ENCODE assay signal across 8 cellular contexts in the genomic region with DNA sequence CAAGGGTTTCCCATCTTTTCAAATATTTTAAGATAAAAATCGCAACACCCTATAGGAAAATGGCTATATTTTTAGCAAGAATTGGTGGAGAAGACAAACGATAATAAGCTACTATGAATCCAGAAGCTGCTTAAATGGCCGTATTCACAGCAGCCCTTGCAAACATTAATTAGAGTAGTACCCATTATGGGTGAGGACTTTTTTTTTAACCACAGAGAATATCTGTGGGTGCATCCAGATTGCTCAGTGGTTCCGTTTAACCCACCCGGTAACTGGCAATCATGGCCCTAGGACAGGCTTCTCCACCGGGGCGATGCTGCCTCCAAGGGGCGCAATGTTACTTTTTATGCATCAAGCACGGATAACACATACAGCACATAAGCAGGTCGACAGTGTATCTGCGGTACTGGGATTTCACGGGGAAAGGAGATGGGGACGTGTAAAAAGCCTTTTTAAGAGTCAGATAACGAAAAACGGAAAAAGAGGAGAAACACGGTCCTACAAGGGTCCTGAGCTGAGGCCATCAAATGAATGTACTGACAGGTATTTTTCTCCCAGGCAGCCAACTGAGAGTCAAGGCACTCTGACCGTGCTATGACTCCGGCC. TPM values are rescaled to one million over a fixed set of nuclear protein-coding genes. Genes with fewer than 3 reads are reported as not detected.
DNase-seq lines count a peak whose midpoint lies in the region; ATAC-seq and TF ChIP-seq lines count a peak whose summit lies in the region.

No MANE protein-coding gene starts in this region.

- H3K36me3 ChIP-seq in BLaER1 (no peaks in the 10 kb centered on the region), SJSA1 (no peaks in the 10 kb centered on the region), mesendoderm (ENCODE audit: control insufficient read depth, insufficient read depth, low read length) (no peaks in the 10 kb centered on the region), tibial artery (no peaks in the 10 kb centered on the region)

- peak overlapping the region; percentile 66 for H3K4me3 Mint-ChIP-seq in dendritic cell treated with granulocyte-macrophage colony-stimulating factor and Interleukin-4, amounts not matched to agents 40 ng/mL and 50 ng/mL, for 4 days

- no peak overlapping the region for H3K4ac ChIP-seq in mesendoderm (ENCODE audit: low read depth, low read length)

- no peak overlapping the region for H3K23ac ChIP-seq in mesendoderm (ENCODE audit: low read length)

- intact Hi-C loops in dendritic cell treated with granulocyte-macrophage colony-stimulating factor and Interleukin-4, amounts not matched to agents 40 ng/mL and 50 ng/mL, for 4 days (cut with micrococcal nuclease): no loop called here
- intact Hi-C loops in tibial artery (cut with DNase I; ENCODE audit: low total_unique reads): no loop called here

- H2BK120ac ChIP-seq in mesendoderm (ENCODE audit: low read depth, low read length): no peak overlapping the region

- H3K4me2 ChIP-seq in BLaER1: peak overlapping the region; percentile 99
- peak overlapping the region; percentile 75 for H3K4me2 ChIP-seq in mesendoderm (ENCODE audit: low read length)

- H3K36me3 Mint-ChIP-seq in dendritic cell treated with granulocyte-macrophage colony-stimulating factor and Interleukin-4, amounts not matched to agents 40 ng/mL and 50 ng/mL, for 4 days (ENCODE audit: low read depth): no peaks in the 10 kb centered on the region

- H3K56ac ChIP-seq in mesendoderm (ENCODE audit: low read length): peak overlapping the region; percentile 66

- H4K5ac ChIP-seq in mesendoderm (ENCODE audit: low read length): no peak overlapping the region

- H2BK5ac ChIP-seq in mesendoderm (ENCODE audit: low read length): no peak overlapping the region

- H3K9me3 Mint-ChIP-seq in dendritic cell treated with granulocyte-macrophage colony-stimulating factor and Interleukin-4, amounts not matched to agents 40 ng/mL and 50 ng/mL, for 4 days: no peaks in the 10 kb centered on the region

- no peak overlapping the region for H2BK15ac ChIP-seq in mesendoderm (replicated peaks; ENCODE audit: low read depth)

- H3K27me3 ChIP-seq in BLaER1 (peaks cover 38% of the 10 kb centered on the region), SJSA1 (replicated peaks) (peaks cover 51% of the 10 kb centered on the region), mesendoderm (ENCODE audit: insufficient read depth, low read length, poor library complexity) (peaks cover 6% of the 10 kb centered on the region), tibial artery (peaks cover 0 to 56% of the 10 kb centered on the region in 2 donors)

- H3K18ac ChIP-seq in mesendoderm (ENCODE audit: low read length): no peak overlapping the region

- DNase-seq in GM20000 (ENCODE audit: low spot score): peak; percentile 55
- DNase-seq in SJSA1 (ENCODE audit: low read depth in 1 of 2, low spot score in 2 of 2): peak in 1 of 2 experiments; percentile 24
- peak; percentile 55 for DNase-seq in mesendoderm
- DNase-seq in tibial artery: no peak

- WGBS in mesendoderm (ENCODE audit: extremely low coverage, insufficient coverage, low lambda C conversion rate): no CpG with 5 or more reads among the region's 18 CpGs

- H3K9me3 ChIP-seq in BLaER1: no peaks in the 10 kb centered on the region
- H3K9me3 ChIP-seq in SJSA1 (replicated peaks): no peaks in the 10 kb centered on the region; the same call in 1 of the 2 replicates
- H3K9me3 ChIP-seq in tibial artery: no peaks in the 10 kb centered on the region

- no peaks in the 10 kb centered on the region for H3K79me2 ChIP-seq in mesendoderm (ENCODE audit: control insufficient read depth, insufficient read depth, low read length)

- H3K4me1 Mint-ChIP-seq in dendritic cell treated with granulocyte-macrophage colony-stimulating factor and Interleukin-4, amounts not matched to agents 40 ng/mL and 50 ng/mL, for 4 days (ENCODE audit: low read depth): peaks cover 24% of the 10 kb centered on the region

- TF ChIP-seq CTCF in GM20000 (IDR thresholded peaks at IDR 0.05; ENCODE audit: extremely low read depth, missing control alignments) (peak; percentile 15), tibial artery (IDR thresholded peaks at IDR 0.05) (no peak)

- no peak overlapping the region for H4K8ac ChIP-seq in mesendoderm (ENCODE audit: low read depth, low read length)

- H4K20me1 ChIP-seq in BLaER1: peaks cover 16% of the 10 kb centered on the region; the same call in 1 of the 2 replicates

- H3K27me3 Mint-ChIP-seq in dendritic cell treated with granulocyte-macrophage colony-stimulating factor and Interleukin-4, amounts not matched to agents 40 ng/mL and 50 ng/mL, for 4 days: peaks cover 38% of the 10 kb centered on the region

- H3K4me1 ChIP-seq in BLaER1 (peaks cover 31% of the 10 kb centered on the region), SJSA1 (replicated peaks) (peaks cover 33% of the 10 kb centered on the region), mesendoderm (ENCODE audit: control insufficient read depth, low read depth, low read length) (peaks cover 7% of the 10 kb centered on the region), tibial artery (peaks cover 0 to 22% (median 18%) of the 10 kb centered on the region in 4 donors)

- no peaks in the 10 kb centered on the region for H3K79me1 ChIP-seq in mesendoderm (ENCODE audit: low read length)

- peak overlapping the region; percentile 74 for H3K4me3 ChIP-seq in BLaER1
- peak overlapping the region; percentile 43 for H3K4me3 ChIP-seq in SJSA1
- H3K4me3 ChIP-seq in mesendoderm (ENCODE audit: low read length): peak overlapping the region; percentile 44
- H3K4me3 ChIP-seq in tibial artery: peak overlapping the region; percentile 45 to 59

- H3K27ac ChIP-seq in BLaER1: no peak overlapping the region
- H3K27ac ChIP-seq in SJSA1: no peak overlapping the region
- no peak overlapping the region for H3K27ac ChIP-seq in mesendoderm (ENCODE audit: low read depth, low read length)
- no peak overlapping the region for H3K27ac ChIP-seq in tibial artery

- H3K9ac ChIP-seq in BLaER1: peak overlapping the region; percentile 62; the same call in 1 of the 2 replicates
- H3K9ac ChIP-seq in mesendoderm (ENCODE audit: low read length): peak overlapping the region; percentile 53

- no peak overlapping the region for H2AK5ac ChIP-seq in mesendoderm (ENCODE audit: low read length)

- no peak for ATAC-seq in HG03097 (IDR thresholded peaks at IDR 0.05; ENCODE audit: low FRiP score, unreplicated experiment)
- ATAC-seq in GM18517 (IDR thresholded peaks at IDR 0.05; ENCODE audit: unreplicated experiment): no peak

- H3K27ac Mint-ChIP-seq in dendritic cell treated with granulocyte-macrophage colony-stimulating factor and Interleukin-4, amounts not matched to agents 40 ng/mL and 50 ng/mL, for 4 days: no peak overlapping the region

RNA-seq across cellular contexts. Expression of gene TMEM266, which starts 1.0 kb away (rescaled TPM):
- 0.21 and 1.4 TPM in 2 replicates for total RNA-seq in SJSA1 (2014; rRNA removed; shearing (Covaris generic))
- polyA plus RNA-seq in mesendoderm (2013, experiment 1 of 2): 0.25 TPM
- 0.32 TPM for polyA plus RNA-seq in mesendoderm (2013, experiment 2 of 2)

RNA-seq across cellular contexts. Expression of gene NRG4, which starts 46.6 kb away (rescaled TPM):
- not detected in 2 replicates for total RNA-seq in SJSA1 (2014; rRNA removed; shearing (Covaris generic))
- polyA plus RNA-seq in mesendoderm (2013, experiment 1 of 2): not detected
- 0.07 TPM for polyA plus RNA-seq in mesendoderm (2013, experiment 2 of 2)

Comparison
In these comparisons a context has a peak if more than half of its experiments do, and no peak if none do; other contexts are left out.
1. DNase-seq: peak in GM20000 (single experiment) and mesendoderm (single experiment); none in tibial artery (0 of 2).
2. Peak in every context shown above with its lines, with median percentiles within 50 percentile points of each other: H3K4me3 ChIP-seq.